In the genomic region with DNA sequence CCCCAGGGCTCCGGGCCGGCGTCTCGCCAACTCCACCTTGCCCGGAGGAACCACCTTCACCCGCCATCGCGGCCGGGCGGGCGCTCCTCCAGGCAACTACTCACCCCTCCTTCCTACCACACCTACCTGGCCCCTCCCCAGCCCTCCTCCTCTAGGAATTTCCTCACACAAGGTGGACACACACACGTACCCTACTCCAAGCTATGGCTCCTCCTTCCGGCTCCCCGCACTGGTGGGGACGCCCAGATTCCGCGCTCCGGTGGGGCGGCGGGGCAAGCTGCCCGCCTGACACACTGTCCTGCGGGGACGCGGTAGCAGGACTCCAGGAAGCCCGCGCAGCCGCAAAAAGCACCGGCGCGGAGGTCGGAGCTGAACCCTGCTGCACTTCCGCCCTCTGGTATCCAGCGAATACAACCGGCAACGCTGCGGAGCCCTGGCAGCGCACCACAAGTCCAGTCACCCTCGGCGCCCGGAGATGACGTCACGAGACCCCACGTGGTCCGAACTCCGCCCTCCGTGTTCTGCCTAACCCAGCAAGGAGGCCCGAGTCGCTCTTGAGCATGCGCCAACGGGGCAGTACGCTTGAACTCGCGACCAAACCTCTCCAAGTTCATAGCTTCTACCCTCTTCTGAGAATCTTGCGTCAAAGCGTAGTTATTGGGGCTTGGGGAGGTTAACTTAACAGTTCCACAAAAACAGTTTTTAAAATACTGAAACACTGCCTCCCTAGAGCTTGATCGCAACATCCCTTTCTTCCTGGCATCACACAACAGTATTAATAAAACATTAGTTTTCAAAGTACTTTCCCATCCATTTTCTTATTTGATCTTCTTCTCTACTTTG, we compare ENCODE assay signal across 8 cellular contexts. TPM values are rescaled to one million over a fixed set of nuclear protein-coding genes. Genes with fewer than 3 reads are reported as not detected.
DNase-seq lines count a peak whose midpoint lies in the region; ATAC-seq lines count a peak whose summit lies in the region.

A gene (minus strand): TSS at position 425 of the 843 bp plus-strand sequence. CDS start 9,552 bp downstream, outside the sequence.

- peaks cover 3% of the 10 kb centered on the region for H3K27me3 ChIP-seq in effector memory CD4-positive, alpha-beta T cell (replicated peaks; ENCODE audit: control insufficient read depth, insufficient read depth, low read length, poor library complexity, severe bottlenecking)

- peak; percentile 93 for ATAC-seq in GM21360 (IDR thresholded peaks at IDR 0.05; ENCODE audit: unreplicated experiment)

- peaks cover 3% of the 10 kb centered on the region for H3K4me1 ChIP-seq in effector memory CD4-positive, alpha-beta T cell (ENCODE audit: control insufficient read depth, insufficient read depth, low read length, poor library complexity, severe bottlenecking)

- no peaks in the 10 kb centered on the region for H3K36me3 ChIP-seq in effector memory CD4-positive, alpha-beta T cell (ENCODE audit: control insufficient read depth, insufficient read depth, low read length)

- peak; percentile 96 for DNase-seq in COLO668 (lab: John Stamatoyannopoulos, UW; ENCODE audit: unreplicated experiment)
- peak; percentile 99 for DNase-seq in HT1080 (ENCODE audit: low read depth)
- DNase-seq in NOMO-1 treated with DMSO at 0.1 percent for 48 hours (lab: John Stamatoyannopoulos, UW; ENCODE audit: unreplicated experiment) = peak; percentile 99
- peak; percentile 100 for DNase-seq in activated CD8-positive, alpha-beta memory T cell treated with anti-CD3 and anti-CD28 coated beads for 4 hours (ENCODE audit: low read depth in 2 of 2)
- DNase-seq in effector memory CD4-positive, alpha-beta T cell = peak; percentile 99 to 100 (median 100)
- DNase-seq in lung microvascular endothelial cell (ENCODE audit: low read depth in 2 of 2) = peak; percentile 99 to 100
- peak; percentile 99 to 100 (median 100) for DNase-seq in stimulated activated CD4-positive, alpha-beta T cell treated with anti-CD3 and anti-CD28 coated beads, TNF-alpha, amount 100 ng/mL, for 48 hours (ENCODE audit: low read depth in 3 of 3)

- peak within 1 kb of the TSS; percentile 89 for H3K27ac ChIP-seq in effector memory CD4-positive, alpha-beta T cell (ENCODE audit: insufficient read depth, low read length, poor library complexity, severe bottlenecking)

- H3K4me3 ChIP-seq in effector memory CD4-positive, alpha-beta T cell (ENCODE audit: insufficient read depth, low read depth, low read length, poor library complexity, severe bottlenecking) = peak within 1 kb of the TSS; percentile 93

- no peaks in the 10 kb centered on the region for H3K9me3 ChIP-seq in effector memory CD4-positive, alpha-beta T cell (ENCODE audit: control insufficient read depth, low read length)

RNA-seq across cellular contexts. Expression of the gene that starts here (rescaled TPM):
- total RNA-seq in HT1080 (2014; rRNA removed; shearing (Covaris generic)) = 39.7 and 44.9 TPM in 2 replicates
- 34.5 and 36.8 TPM in 2 replicates for polyA plus RNA-seq in HT1080 (2015; cell fraction: cytosol; rRNA removed)
- 20.8 and 27.9 TPM in 2 replicates for polyA plus RNA-seq in HT1080 (2015; cell fraction: nucleus; rRNA removed)
- total RNA-seq in lung microvascular endothelial cell = 52.7 and 53.6 TPM in 2 replicates

Comparison
In these comparisons a context has a peak if more than half of its experiments do, and no peak if none do; other contexts are left out.
1. Peak in every context shown above with its lines: DNase-seq, ATAC-seq, H3K4me3 ChIP-seq and H3K27ac ChIP-seq.